28 cellular contexts compared by ENCODE assay signal in genomic region chr17:5772720-5773119, GRCh38.
DNase-seq lines count a peak whose midpoint lies in the region; ATAC-seq and TF ChIP-seq lines count a peak whose summit lies in the region.
"Had no signal": no experiment of that assay in that cellular context is flagged by ENCODE, and none has a peak within 500 bp of the region (broad histone marks: within the 10 kb centered on the region; RNA-seq: fewer than 3 reads in every experiment).

No MANE protein-coding gene starts in this region.

- peak overlapping the region; percentile 57 for H3K27ac ChIP-seq in SJSA1
- H3K27ac ChIP-seq: BLaER1, breast epithelium, coronary artery, heart right ventricle, Peyer's patch, upper lobe of left lung had no signal

- no peaks in the 10 kb centered on the region for H3K36me3 Mint-ChIP-seq in Calu3 (ENCODE audit: insufficient read depth, unreplicated experiment)
- H3K36me3 Mint-ChIP-seq: activated naive CD4-positive, alpha-beta T cell treated with anti-CD3 and anti-CD28 coated beads, Interleukin-2, amount 50 U/mL, for 24 hours; stimulated activated effector memory CD8-positive, alpha-beta T cell treated with anti-CD3 and anti-CD28 coated beads, Interleukin-12 subunit alpha, Interleukin-12 subunit beta, amount 100 ng/mL, for 72 hours; T-cell had no signal

- no peak for TF ChIP-seq CTCF in Calu3 (IDR thresholded peaks at IDR 0.05; ENCODE audit: unreplicated experiment)

- peaks cover 2% of the 10 kb centered on the region; the same call in 1 of the 2 replicates for H3K27me3 ChIP-seq in H7 (ENCODE audit: control insufficient read depth, insufficient read depth, low read length)
- no peaks in the 10 kb centered on the region for H3K27me3 ChIP-seq in SJSA1 (replicated peaks)
- H3K27me3 ChIP-seq: BLaER1, Peyer's patch had no signal

- peaks cover 38% of the 10 kb centered on the region for H3K27me3 Mint-ChIP-seq in Calu3 (ENCODE audit: unreplicated experiment)

- no peak for ATAC-seq in HG02884 (IDR thresholded peaks at IDR 0.05; ENCODE audit: unreplicated experiment)
- ATAC-seq: effector memory CD8-positive, alpha-beta T cell; esophagus mucosa; stimulated activated effector memory CD8-positive, alpha-beta T cell treated with anti-CD3 and anti-CD28 coated beads, Interleukin-12 subunit alpha, Interleukin-12 subunit beta, amount 100 ng/mL, for 72 hours; T-cell had no signal

- H3K4me1 ChIP-seq in SJSA1 (replicated peaks), result peaks cover 23% of the 10 kb centered on the region
- H3K4me1 ChIP-seq: breast epithelium, heart right ventricle, Peyer's patch, upper lobe of left lung had no signal

- BruUV-seq in Calu3 (replicated peaks; lab: Mats Ljungman, UMichigan), result no TSS peak

- DNase-seq in H7, result peak; percentile 25
- DNase-seq in SJSA1 (ENCODE audit: low read depth in 1 of 2, low spot score in 2 of 2), result peak; percentile 71 to 81
- DNase-seq in iPS-NIHi7 (ENCODE audit: extremely low spot score), result peak; percentile 40
- peak; percentile 52 for DNase-seq in renal cortical epithelial cell (ENCODE audit: low read depth)
- no peak for DNase-seq in Calu3
- no peak for DNase-seq in GOT3 (lab: John Stamatoyannopoulos, UW)
- DNase-seq: activated CD4-positive, alpha-beta T cell treated with anti-CD3 and anti-CD28 coated beads, Interleukin-2, amount 50 U/mL, for 48 hours; amygdala; DMS79; effector memory CD8-positive, alpha-beta T cell; foreskin melanocyte; heart right ventricle; MM.1S; NCI-H2029 treated with DMSO at 0.1 percent for 48 hours; NCI-H2227 treated with DMSO at 0.1 percent for 48 hours; Peyer's patch; retina; SIG-M5; stimulated activated CD4-positive, alpha-beta T cell treated with anti-CD3 and anti-CD28 coated beads, Interleukin-4, amount 100 ng/mL, for 24 hours; T-cell; upper lobe of left lung had no signal

- no peak overlapping the region for H3K4me3 Mint-ChIP-seq in Calu3 (ENCODE audit: low read depth, unreplicated experiment)
- H3K4me3 Mint-ChIP-seq: activated naive CD4-positive, alpha-beta T cell treated with anti-CD3 and anti-CD28 coated beads, Interleukin-2, amount 50 U/mL, for 24 hours; effector memory CD8-positive, alpha-beta T cell; stimulated activated effector memory CD8-positive, alpha-beta T cell treated with anti-CD3 and anti-CD28 coated beads, Interleukin-12 subunit alpha, Interleukin-12 subunit beta, amount 100 ng/mL, for 72 hours; T-cell had no signal

- no peak overlapping the region for H3K27ac Mint-ChIP-seq in Calu3 (ENCODE audit: unreplicated experiment)
- H3K27ac Mint-ChIP-seq: activated naive CD4-positive, alpha-beta T cell treated with anti-CD3 and anti-CD28 coated beads, Interleukin-2, amount 50 U/mL, for 24 hours; effector memory CD8-positive, alpha-beta T cell; stimulated activated effector memory CD8-positive, alpha-beta T cell treated with anti-CD3 and anti-CD28 coated beads, Interleukin-12 subunit alpha, Interleukin-12 subunit beta, amount 100 ng/mL, for 72 hours; T-cell had no signal

- CTCF ChIA-PET in Calu3 (lab: Charles Lee), result no interaction called here

- intact Hi-C loops in Calu3 (cut with micrococcal nuclease; ENCODE audit: unreplicated experiment), result no loop called here

- no peaks in the 10 kb centered on the region for H3K9me3 Mint-ChIP-seq in Calu3 (ENCODE audit: low read depth, unreplicated experiment)
- H3K9me3 Mint-ChIP-seq: activated naive CD4-positive, alpha-beta T cell treated with anti-CD3 and anti-CD28 coated beads, Interleukin-2, amount 50 U/mL, for 24 hours; effector memory CD8-positive, alpha-beta T cell; stimulated activated effector memory CD8-positive, alpha-beta T cell treated with anti-CD3 and anti-CD28 coated beads, Interleukin-12 subunit alpha, Interleukin-12 subunit beta, amount 100 ng/mL, for 72 hours; T-cell had no signal

- H3K4me1 Mint-ChIP-seq in Calu3 (ENCODE audit: low read depth, unreplicated experiment), result no peaks in the 10 kb centered on the region
- H3K4me1 Mint-ChIP-seq: activated naive CD4-positive, alpha-beta T cell treated with anti-CD3 and anti-CD28 coated beads, Interleukin-2, amount 50 U/mL, for 24 hours; T-cell had no signal

- H3K36me3 ChIP-seq in H7 (replicated peaks; ENCODE audit: control insufficient read depth, insufficient read depth, low read length) (no peaks in the 10 kb centered on the region), SJSA1 (no peaks in the 10 kb centered on the region)
- H3K36me3 ChIP-seq: BLaER1, breast epithelium, heart right ventricle, Peyer's patch, upper lobe of left lung had no signal

- H3K9me3 ChIP-seq in SJSA1 (replicated peaks), result no peaks in the 10 kb centered on the region
- H3K9me3 ChIP-seq: BLaER1, breast epithelium, heart right ventricle, Peyer's patch, upper lobe of left lung had no signal

- H3K4me3 ChIP-seq in H7 (ENCODE audit: insufficient read depth, low read depth, low read length) (no peak overlapping the region), SJSA1 (peak overlapping the region; percentile 47)
- H3K4me3 ChIP-seq: BLaER1, breast epithelium, coronary artery, heart right ventricle, Peyer's patch, upper lobe of left lung had no signal

Comparison
In these comparisons a context has a peak if more than half of its experiments do, and no peak if none do; other contexts are left out.
1. DNase-seq: peak in H7 (single experiment), SJSA1 (2 of 2), iPS-NIHi7 (single experiment) and renal cortical epithelial cell (single experiment); none in Calu3 (single experiment) and GOT3 (single experiment).